In genomic region chr18:59358611-59359575, GRCh38 we compare ENCODE assay signal across 8 cellular contexts. TPM values are rescaled to one million over a fixed set of nuclear protein-coding genes. Genes with fewer than 3 reads are reported as not detected.
A peak's percentile ranks its signal among the peaks of the same experiment; 100 is the strongest.
DNase-seq lines count a peak whose midpoint lies in the region; ATAC-seq, FAIRE-seq and TF ChIP-seq lines count a peak whose summit lies in the region.

A gene with protein sequence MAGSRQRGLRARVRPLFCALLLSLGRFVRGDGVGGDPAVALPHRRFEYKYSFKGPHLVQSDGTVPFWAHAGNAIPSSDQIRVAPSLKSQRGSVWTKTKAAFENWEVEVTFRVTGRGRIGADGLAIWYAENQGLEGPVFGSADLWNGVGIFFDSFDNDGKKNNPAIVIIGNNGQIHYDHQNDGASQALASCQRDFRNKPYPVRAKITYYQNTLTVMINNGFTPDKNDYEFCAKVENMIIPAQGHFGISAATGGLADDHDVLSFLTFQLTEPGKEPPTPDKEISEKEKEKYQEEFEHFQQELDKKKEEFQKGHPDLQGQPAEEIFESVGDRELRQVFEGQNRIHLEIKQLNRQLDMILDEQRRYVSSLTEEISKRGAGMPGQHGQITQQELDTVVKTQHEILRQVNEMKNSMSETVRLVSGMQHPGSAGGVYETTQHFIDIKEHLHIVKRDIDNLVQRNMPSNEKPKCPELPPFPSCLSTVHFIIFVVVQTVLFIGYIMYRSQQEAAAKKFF (minus strand): TSS chr18:59359265. CDS start chr18:59359244, 21 bp downstream.

- H3K4me1 ChIP-seq in IMR-90 (ENCODE audit: control insufficient read depth, insufficient read depth, low read length) = no peaks in the 10 kb centered on the region; the same call in 1 of the 2 replicates
- peaks cover 11% of the 10 kb centered on the region for H3K4me1 ChIP-seq in OCI-LY7 (ENCODE audit: insufficient read depth, low read length, poor library complexity, severe bottlenecking)
- H3K4me1 ChIP-seq in endothelial cell of umbilical vein (ENCODE audit: control insufficient read depth, extremely low read depth, insufficient read depth, low read length) = peaks cover 18% of the 10 kb centered on the region

- no peak for TF ChIP-seq RAD21 in IMR-90 (IDR thresholded peaks at IDR 0.05; ENCODE audit: low read length)

- peak; percentile 94 for TF ChIP-seq POLR2A in IMR-90 (IDR thresholded peaks at IDR 0.05; ENCODE audit: low read depth, low read length)
- TF ChIP-seq POLR2A in endothelial cell of umbilical vein (IDR thresholded peaks at IDR 0.05; ENCODE audit: low read depth, low read length) = peak; percentile 79

- H2BK120ac ChIP-seq in IMR-90 (ENCODE audit: low read depth, low read length) = peak within 1 kb of the TSS; percentile 48; the same call in 1 of the 2 replicates

- peak within 1 kb of the TSS; percentile 99 for H2AK9ac ChIP-seq in IMR-90 (replicated peaks; ENCODE audit: low read depth, low read length, poor library complexity)

- peak within 1 kb of the TSS; percentile 86 for H3K23ac ChIP-seq in IMR-90 (ENCODE audit: low read depth, low read length)

- H3K79me2 ChIP-seq in OCI-LY7 (ENCODE audit: insufficient read depth, low read depth, low read length) = peaks cover 33% of the 10 kb centered on the region; the same call in 1 of the 2 replicates
- H3K79me2 ChIP-seq in endothelial cell of umbilical vein (ENCODE audit: control insufficient read depth, insufficient read depth, low read length) = peaks cover 38% of the 10 kb centered on the region

- peak within 1 kb of the TSS; percentile 87 for H4K5ac ChIP-seq in IMR-90 (ENCODE audit: low read depth, low read length)

- in situ Hi-C loops in IMR-90 (cut with MboI; ENCODE audit: low sequenced_read_pairs) = no loop called here

- H3K4me2 ChIP-seq in IMR-90 (ENCODE audit: low read depth, low read length) = peak within 1 kb of the TSS; percentile 96
- peak within 1 kb of the TSS; percentile 90 for H3K4me2 ChIP-seq in OCI-LY7 (ENCODE audit: low read length)
- H3K4me2 ChIP-seq in endothelial cell of umbilical vein (ENCODE audit: insufficient read depth, low read length) = peak within 1 kb of the TSS; percentile 100

- TF ChIP-seq CTCF in IMR-90 (conservative IDR thresholded peaks at IDR 0.05; ENCODE audit: low read depth, low read length) = no peak
- no peak for TF ChIP-seq CTCF in OCI-LY7 (conservative IDR thresholded peaks at IDR 0.05; ENCODE audit: low read length)
- no peak for TF ChIP-seq CTCF in endothelial cell of umbilical vein (IDR thresholded peaks at IDR 0.05; ENCODE audit: extremely low read depth in 1 of 2, insufficient read depth in 1 of 2, low read depth in 1 of 2, low read length in 2 of 2)

- dilution Hi-C loops in IMR-90 (cut with HindIII; ENCODE audit: low sequenced_read_pairs, unreplicated experiment) (no loop called here), endothelial cell of umbilical vein (cut with MboI; ENCODE audit: extremely low pct_ligation_motif_present, low sequenced_read_pairs) (no loop called here)

- H3K27me3 ChIP-seq in IMR-90 (ENCODE audit: control insufficient read depth, insufficient read depth, low read length) = peaks cover 6% of the 10 kb centered on the region
- H3K27me3 ChIP-seq in endothelial cell of umbilical vein (ENCODE audit: control insufficient read depth in 2 of 2, insufficient read depth in 2 of 2, low read length in 2 of 2) = peaks cover 22 to 38% of the 10 kb centered on the region in 2 experiments

- H4K20me1 ChIP-seq in IMR-90 (ENCODE audit: insufficient read depth, low read length) = peaks cover 27% of the 10 kb centered on the region; the same call in 1 of the 2 replicates
- H4K20me1 ChIP-seq in OCI-LY7 (ENCODE audit: insufficient read depth, low read length) = peaks cover 13% of the 10 kb centered on the region; the same call in 1 of the 2 replicates
- peaks cover 8% of the 10 kb centered on the region for H4K20me1 ChIP-seq in endothelial cell of umbilical vein (replicated peaks; ENCODE audit: control insufficient read depth, extremely low read depth, insufficient read depth, low read length)

- ATAC-seq in GM21529 (IDR thresholded peaks at IDR 0.05; ENCODE audit: unreplicated experiment) (peak; percentile 92), IMR-90 (ENCODE audit: low read depth) (peak; percentile 99)

- no peak within 1 kb of the TSS for H2BK20ac ChIP-seq in IMR-90 (ENCODE audit: low read depth, low read length)

- H2BK15ac ChIP-seq in IMR-90 (ENCODE audit: low read depth, low read length) = no peak within 1 kb of the TSS

- no peaks in the 10 kb centered on the region for H3K9me3 ChIP-seq in IMR-90 (ENCODE audit: control insufficient read depth, insufficient read depth, low read length)
- no peaks in the 10 kb centered on the region for H3K9me3 ChIP-seq in OCI-LY7 (ENCODE audit: low read length)
- no peaks in the 10 kb centered on the region for H3K9me3 ChIP-seq in endothelial cell of umbilical vein (replicated peaks; ENCODE audit: control insufficient read depth, insufficient read depth, low read length)

- H2AK5ac ChIP-seq in IMR-90 (ENCODE audit: low read depth, low read length) = peak within 1 kb of the TSS; percentile 91

- H3K36me3 ChIP-seq in IMR-90 (ENCODE audit: control insufficient read depth, insufficient read depth, low read length) (peaks cover 7% of the 10 kb centered on the region), OCI-LY7 (ENCODE audit: insufficient read depth, low read length) (peaks cover 17% of the 10 kb centered on the region), endothelial cell of umbilical vein (ENCODE audit: control insufficient read depth in 2 of 2, extremely low read depth in 1 of 2, insufficient read depth in 2 of 2, low read length in 2 of 2) (peaks cover 4 to 7% of the 10 kb centered on the region in 2 experiments)

- DNase-seq in DMS114 treated with DMSO at 0.1 percent for 48 hours (lab: John Stamatoyannopoulos, UW; ENCODE audit: unreplicated experiment) = peak; percentile 61
- peak; percentile 91 for DNase-seq in IMR-90
- DNase-seq in OCI-LY7 (ENCODE audit: low spot score) = peak; percentile 88
- DNase-seq in activated T-cell treated with anti-CD3 and anti-CD28 coated beads for 1 hour (ENCODE audit: low read depth) = peak; percentile 86
- peak; percentile 93 for DNase-seq in endothelial cell of umbilical vein (ENCODE audit: low read depth, low spot score)
- peak; percentile 97 for DNase-seq in midbrain (lab: John Stamatoyannopoulos, UW)
- DNase-seq in stimulated activated CD8-positive, alpha-beta memory T cell treated with anti-CD3 and anti-CD28 coated beads, Interleukin-15, amount 100 ng/mL, for 48 hours (ENCODE audit: low read depth in 2 of 2) = peak; percentile 94 to 96

- 0% methylated on average over 16 of the region's 78 CpGs; no CpG with 5 or more reads in 1 of the 2 experiments for WGBS in IMR-90 (ENCODE audit: extremely low coverage in 2 of 2, insufficient read length in 1 of 2), 2 experiments

- peak within 1 kb of the TSS; percentile 99 for H3K4me3 ChIP-seq in IMR-90 (ENCODE audit: insufficient read depth, low read depth, low read length)
- H3K4me3 ChIP-seq in OCI-LY7 (ENCODE audit: low read depth, low read length, poor library complexity, severe bottlenecking) = peak within 1 kb of the TSS; percentile 97
- H3K4me3 ChIP-seq in endothelial cell of umbilical vein (replicated peaks in 1 of 3; ENCODE audit: insufficient read depth in 1 of 3, low read depth in 1 of 3, low read length in 3 of 3) = peak within 1 kb of the TSS; percentile 88 to 94 (median 89)

- peak within 1 kb of the TSS; percentile 94 for H2BK5ac ChIP-seq in IMR-90 (ENCODE audit: low read depth, low read length, poor library complexity, severe bottlenecking)

- no TSS peak for BruUV-seq in IMR-90 (replicated peaks; lab: Mats Ljungman, UMichigan)
- no TSS peak for BruUV-seq in OCI-LY7 (replicated peaks; lab: Mats Ljungman, UMichigan)
- no TSS peak for BruUV-seq in endothelial cell of umbilical vein (replicated peaks; lab: Mats Ljungman, UMichigan)

- peak; percentile 88 for FAIRE-seq in endothelial cell of umbilical vein (lab: Jason Lieb, UNC)

- no peaks in the 10 kb centered on the region for H3K9me2 ChIP-seq in OCI-LY7 (ENCODE audit: insufficient read depth, low read length)

- peak within 1 kb of the TSS; percentile 97 for H3K27ac ChIP-seq in IMR-90 (ENCODE audit: insufficient read depth, low read length)
- peak within 1 kb of the TSS; percentile 19 for H3K27ac ChIP-seq in OCI-LY7 (ENCODE audit: low read depth, low read length, poor library complexity, severe bottlenecking)
- peak within 1 kb of the TSS; percentile 73 for H3K27ac ChIP-seq in endothelial cell of umbilical vein (ENCODE audit: insufficient read depth, low read depth, low read length)

- H3K56ac ChIP-seq in IMR-90 (ENCODE audit: extremely low read depth, insufficient read depth, low read length) = peak within 1 kb of the TSS; percentile 91

- H3K9ac ChIP-seq in IMR-90 (ENCODE audit: low read depth, low read length) (peak within 1 kb of the TSS; percentile 100), endothelial cell of umbilical vein (replicated peaks; ENCODE audit: extremely low read depth, insufficient read depth, low read length) (peak within 1 kb of the TSS; percentile 96)

- H3K9me1 ChIP-seq in IMR-90 (ENCODE audit: insufficient read depth, low read length) (no peaks in the 10 kb centered on the region), endothelial cell of umbilical vein (replicated peaks; ENCODE audit: control insufficient read depth, extremely low read depth, insufficient read depth, low read length) (no peaks in the 10 kb centered on the region)

- H3K14ac ChIP-seq in IMR-90 (replicated peaks; ENCODE audit: low read depth, low read length) = peak within 1 kb of the TSS; percentile 93

- peak within 1 kb of the TSS; percentile 77 for H4K91ac ChIP-seq in IMR-90 (ENCODE audit: insufficient read depth, low read depth, low read length)

- H3K79me1 ChIP-seq in IMR-90 (ENCODE audit: low read depth in 1 of 2, low read length in 2 of 2) = peaks cover 19 to 34% of the 10 kb centered on the region in 2 experiments; a peak in 3 of 4 replicates

- H3K18ac ChIP-seq in IMR-90 (ENCODE audit: low read depth, low read length) = peak within 1 kb of the TSS; percentile 86

- H4K8ac ChIP-seq in IMR-90 (ENCODE audit: low read depth in 2 of 2, low read length in 2 of 2) = peak within 1 kb of the TSS; percentile 88 to 92

- peak within 1 kb of the TSS; percentile 97 for H3K4ac ChIP-seq in IMR-90 (ENCODE audit: low read depth, low read length)

- CTCF ChIA-PET in IMR-90 (lab: Yijun Ruan, JAX) = interaction anchor here (0.6 to 1.5 kb wide), 4 partner anchors 8 to 44 kb away, joined by 3 to 6 read pairs (median 4); no protein-coding TSS in a partner anchor
- CTCF ChIA-PET in OCI-LY7 (lab: Charles Lee; ENCODE audit: unreplicated experiment) = no interaction called here
- CTCF ChIA-PET in endothelial cell of umbilical vein (lab: Charles Lee) = interaction anchor here (0.6 to 2.3 kb wide), 6 partner anchors 43 to 338 kb away, joined by 3 to 13 read pairs (median 4); partner anchors contain the start of gene CCBE1

- POLR2A ChIA-PET in IMR-90 (lab: Charles Lee; ENCODE audit: unreplicated experiment) (no interaction called here), OCI-LY7 (lab: Charles Lee) (interaction anchor here (0.6 kb wide), 1 partner anchor 1356 kb away, joined by 3 read pairs; no protein-coding TSS in a partner anchor), endothelial cell of umbilical vein (lab: Charles Lee) (no interaction called here)

- intact Hi-C loops in IMR-90 (cut with micrococcal nuclease) (loop anchor here (5.0 kb wide), 1 partner anchor 463 kb away; no protein-coding TSS in a partner anchor), OCI-LY7 (cut with micrococcal nuclease; ENCODE audit: unreplicated experiment) (loop anchor here (10.0 kb wide), 1 partner anchor 214 kb away; no protein-coding TSS in a partner anchor), endothelial cell of umbilical vein (cut with micrococcal nuclease) (loop anchor here (2.0 kb wide), 1 partner anchor 220 kb away; the partner anchor contains the start of gene SEC11C)

- H2AFZ ChIP-seq in IMR-90 (replicated peaks; ENCODE audit: low read length, poor library complexity) = peak within 1 kb of the TSS; percentile 97
- peak within 1 kb of the TSS; percentile 89 for H2AFZ ChIP-seq in OCI-LY7 (ENCODE audit: low read length)
- peak within 1 kb of the TSS; percentile 73 for H2AFZ ChIP-seq in endothelial cell of umbilical vein (ENCODE audit: low read depth, low read length)

RNA-seq across cellular contexts. Expression of the gene that starts here (rescaled TPM):
- total RNA-seq in IMR-90 (2012; rRNA removed) (213 and 262 TPM in 2 replicates), OCI-LY7 (2022) (46.4 and 48.2 TPM in 2 replicates), endothelial cell of umbilical vein (92.5 and 98.3 TPM in 2 replicates)
- polyA plus RNA-seq in IMR-90 (2012; rRNA removed) (74.1 and 83.1 TPM in 2 replicates), endothelial cell of umbilical vein (32.4 and 43.8 TPM in 2 replicates)
- polyA plus RNA-seq in IMR-90 (2012; cell fraction: cytosol; rRNA removed) = 42.8 and 47.9 TPM in 2 replicates
- polyA plus RNA-seq in IMR-90 (2012; cell fraction: nucleus; rRNA removed; ENCODE audit: low replicate concordance) = 22.6 and 89.0 TPM in 2 replicates
- total RNA-seq in OCI-LY7 (2014; rRNA removed; shearing (Covaris generic)) = 28.4 and 33.0 TPM in 2 replicates
- polyA plus RNA-seq in endothelial cell of umbilical vein (2011; cell fraction: cytosol; rRNA removed) = 31.5 and 35.5 TPM in 2 replicates
- polyA plus RNA-seq in endothelial cell of umbilical vein (2011; cell fraction: nucleus; rRNA removed) = 55.4 and 69.5 TPM in 2 replicates
- polyA plus RNA-seq in endothelial cell of umbilical vein (2012) = 62.4 and 71.5 TPM in 2 replicates
- polyA minus RNA-seq in endothelial cell of umbilical vein = 42.3 and 58.4 TPM in 2 replicates
- polyA minus RNA-seq in endothelial cell of umbilical vein (2011; cell fraction: cytosol; rRNA and poly(A)+ RNA removed) = 61.2 TPM
- 89.5 and 98.8 TPM in 2 replicates for polyA minus RNA-seq in endothelial cell of umbilical vein (2011; cell fraction: nucleus; rRNA and poly(A)+ RNA removed)

Comparison
In these comparisons a context has a peak if more than half of its experiments do, and no peak if none do; other contexts are left out.
1. Peak in every context shown above with its lines: DNase-seq, ATAC-seq, H3K4me3 ChIP-seq and H3K27ac ChIP-seq.
2. H3K27ac ChIP-seq: peak in every context shown above with its lines; median percentile 97 in IMR-90; 73 in endothelial cell of umbilical vein; 19 in OCI-LY7.